Comparison of ENCODE assay signal across 13 cellular contexts in the genomic region with DNA sequence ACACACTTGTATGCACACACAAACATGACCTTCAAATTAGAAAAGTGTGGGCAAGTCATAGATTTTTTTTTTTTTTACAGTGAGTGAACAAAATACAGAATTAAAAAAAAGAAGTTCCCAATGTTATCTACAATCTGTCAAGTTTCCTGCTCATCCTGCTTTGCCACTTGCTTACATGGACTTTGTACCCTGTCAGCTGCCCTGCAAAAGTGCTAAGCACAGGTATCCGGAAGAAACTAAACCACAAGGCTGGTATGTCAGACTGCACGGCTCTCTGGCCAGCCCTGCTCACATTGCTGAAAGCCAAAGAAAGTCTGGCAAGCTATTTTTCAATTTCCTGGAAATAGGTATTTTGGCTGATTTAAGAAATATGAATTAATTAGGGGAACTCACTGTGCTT. TPM values are rescaled to one million over a fixed set of nuclear protein-coding genes. Genes with fewer than 3 reads are reported as not detected.
DNase-seq lines count a peak whose midpoint lies in the region; ATAC-seq and TF ChIP-seq lines count a peak whose summit lies in the region.
"Had no signal": no experiment of that assay in that cellular context is flagged by ENCODE, and none has a peak within 500 bp of the region (broad histone marks: within the 10 kb centered on the region; RNA-seq: fewer than 3 reads in every experiment).

No MANE protein-coding gene starts in this region.

- no peak for TF ChIP-seq CTCF in GM12865 (IDR thresholded peaks at IDR 0.05; ENCODE audit: insufficient read depth, low read depth, low read length, missing control alignments)
- TF ChIP-seq CTCF in endodermal cell (conservative IDR thresholded peaks at IDR 0.05) = no peak

- peak; percentile 78 for ATAC-seq in HG03196 (IDR thresholded peaks at IDR 0.05; ENCODE audit: unreplicated experiment)
- ATAC-seq: Panc1 had no signal

- no peaks in the 10 kb centered on the region for H3K4me1 ChIP-seq in endodermal cell (ENCODE audit: control insufficient read depth, insufficient read depth, low read length)
- H3K4me1 ChIP-seq in HAP-1 = no peaks in the 10 kb centered on the region

- H3K36me3 ChIP-seq in endodermal cell (ENCODE audit: control insufficient read depth, insufficient read depth, low read length) (no peaks in the 10 kb centered on the region), HAP-1 (replicated peaks) (no peaks in the 10 kb centered on the region)
- H3K36me3 ChIP-seq: WERI-Rb-1 had no signal

- H3K4me3 ChIP-seq in GM12865 (ENCODE audit: low read depth, low read length) (no peak overlapping the region), endodermal cell (ENCODE audit: low read length) (no peak overlapping the region), HAP-1 (no peak overlapping the region)

- no peak overlapping the region for H3K27ac ChIP-seq in endodermal cell (ENCODE audit: low read depth, low read length)
- H3K27ac ChIP-seq: WERI-Rb-1 had no signal

- 88% methylated on average over 2 of the region's 2 CpGs; no CpG with 5 or more reads in 1 of the 2 experiments for WGBS in endodermal cell (ENCODE audit: insufficient coverage in 1 of 2, insufficient read length in 1 of 2), 2 experiments

- peaks cover 14% of the 10 kb centered on the region for H3K4me1 Mint-ChIP-seq in endodermal cell
- H3K4me1 Mint-ChIP-seq: brain, naive B cell had no signal

- peak; percentile 0 for DNase-seq in GM12865 (ENCODE audit: low read depth)
- DNase-seq in UCSD-AML1 (lab: John Stamatoyannopoulos, UW; ENCODE audit: unreplicated experiment) = peak; percentile 40
- peak; percentile 88 for DNase-seq in mucosa of gallbladder (ENCODE audit: low spot score)
- DNase-seq in endodermal cell = no peak
- no peak for DNase-seq in stimulated activated naive CD4-positive, alpha-beta T cell (lab: John Stamatoyannopoulos, UW)
- DNase-seq in HAP-1 (ENCODE audit: low spot score in 2 of 2) = no peak
- DNase-seq in H4 (ENCODE audit: low spot score) = no peak
- DNase-seq: naive B cell, NCI-H187, WERI-Rb-1 had no signal

- no peaks in the 10 kb centered on the region for H3K27me3 ChIP-seq in endodermal cell (ENCODE audit: control insufficient read depth, insufficient read depth, low read length, poor library complexity, severe bottlenecking)
- no peaks in the 10 kb centered on the region for H3K27me3 ChIP-seq in HAP-1 (ENCODE audit: low read depth)

- H3K4me3 Mint-ChIP-seq in endodermal cell = no peak overlapping the region
- H3K4me3 Mint-ChIP-seq: brain, naive B cell had no signal

- no peaks in the 10 kb centered on the region for H3K27me3 Mint-ChIP-seq in endodermal cell (ENCODE audit: insufficient read depth)
- H3K27me3 Mint-ChIP-seq: brain, naive B cell had no signal

- H3K27ac Mint-ChIP-seq in endodermal cell = no peak overlapping the region
- H3K27ac Mint-ChIP-seq: brain, naive B cell had no signal

- H3K9me3 Mint-ChIP-seq in endodermal cell = peaks cover 59% of the 10 kb centered on the region

- no peaks in the 10 kb centered on the region for H3K36me3 Mint-ChIP-seq in endodermal cell (ENCODE audit: low read depth)
- H3K36me3 Mint-ChIP-seq: brain had no signal

- H3K9me3 ChIP-seq in endodermal cell (ENCODE audit: control insufficient read depth, low read length) = no peaks in the 10 kb centered on the region
- H3K9me3 ChIP-seq in HAP-1 = no peaks in the 10 kb centered on the region; the same call in 1 of the 2 replicates

- H3K9ac ChIP-seq in endodermal cell (ENCODE audit: extremely low read depth, low read length, poor library complexity, severe bottlenecking) = no peak overlapping the region

- in situ Hi-C loops in HAP-1 (cut with MboI; ENCODE audit: low sequenced_read_pairs) = no loop called here

RNA-seq across cellular contexts. Expression of a gene that starts 38.9 kb away (rescaled TPM):
- total RNA-seq in mucosa of gallbladder (13.8 TPM), endodermal cell (1 to 10 TPM; 8.7 to 9.7 TPM)
- 6.1 TPM for polyA plus RNA-seq in endodermal cell (2013, experiment 1 of 2)
- 5.5 TPM for polyA plus RNA-seq in endodermal cell (2013, experiment 2 of 2)
- total RNA-seq in H4 (2014; rRNA removed; shearing (Covaris generic)) = 1.7 and 1.9 TPM in 2 replicates

Comparison
In these comparisons a context has a peak if more than half of its experiments do, and no peak if none do; other contexts are left out.
1. DNase-seq: peak in GM12865 (single experiment), UCSD-AML1 (single experiment) and mucosa of gallbladder (single experiment); none in endodermal cell (single experiment), stimulated activated naive CD4-positive, alpha-beta T cell (0 of 6), HAP-1 (0 of 2) and H4 (single experiment).